Comparison of ENCODE assay signal across 28 cellular contexts in genomic region chr10:70699063-70699658, GRCh38. TPM values are rescaled to one million over a fixed set of nuclear protein-coding genes. Genes with fewer than 3 reads are reported as not detected.
"Had no signal": no experiment of that assay in that cellular context is flagged by ENCODE, and none has a peak within 500 bp of the region (broad histone marks: within the 10 kb centered on the region; RNA-seq: fewer than 3 reads in every experiment).

No MANE protein-coding gene starts in this region.

- H3K27ac Mint-ChIP-seq: activated B cell treated with CpG ODN at 0.5 μM for 24 hours; activated CD8-positive, alpha-beta T cell treated with anti-CD3 and anti-CD28 coated beads for 36 hours; activated naive CD4-positive, alpha-beta T cell treated with anti-CD3 and anti-CD28 coated beads, Interleukin-2, amount 10 ng/mL, durations not matched to agents 7 days and 5 days; activated naive CD4-positive, alpha-beta T cell treated with anti-CD3 and anti-CD28 coated beads, Interleukin-2, amount 50 U/mL, for 72 hours; activated naive CD8-positive, alpha-beta T cell treated with anti-CD3 and anti-CD28 coated beads, Interleukin-2, amount 10 ng/mL, durations not matched to agents 7 days and 5 days; activated T-helper 2 cell treated with anti-CD3 and anti-CD28 coated beads, Interferon-gamma antibody, Interleukin-2, Interleukin-4, amounts not matched to agents 10 μg/mL and 5 μg/mL and 100 μg/mL, durations not matched to agents 14 hours and 24 hours and 36 hours; T-cell; T-helper 1 cell treated with Interleukin-12 subunit alpha and Interleukin-12 subunit beta and Interleukin-4 antibody, amounts not matched to agents 30 μg/mL and 1 μg/mL, for 36 hours had no signal

- H3K9me3 Mint-ChIP-seq: activated B cell treated with CpG ODN at 0.5 μM for 24 hours; activated CD8-positive, alpha-beta T cell treated with anti-CD3 and anti-CD28 coated beads for 36 hours; activated naive CD4-positive, alpha-beta T cell treated with anti-CD3 and anti-CD28 coated beads, Interleukin-2, amount 10 ng/mL, durations not matched to agents 7 days and 5 days; activated naive CD4-positive, alpha-beta T cell treated with anti-CD3 and anti-CD28 coated beads, Interleukin-2, amount 50 U/mL, for 72 hours; activated naive CD8-positive, alpha-beta T cell treated with anti-CD3 and anti-CD28 coated beads, Interleukin-2, amount 10 ng/mL, durations not matched to agents 7 days and 5 days; activated T-cell treated with anti-CD3 and anti-CD28 coated beads, Interleukin-2, amount 50 U/mL, for 4 hours; activated T-helper 2 cell treated with anti-CD3 and anti-CD28 coated beads, Interferon-gamma antibody, Interleukin-2, Interleukin-4, amounts not matched to agents 10 μg/mL and 5 μg/mL and 100 μg/mL, durations not matched to agents 14 hours and 24 hours and 36 hours; effector memory CD8-positive, alpha-beta T cell; T-cell; T-helper 1 cell treated with Interleukin-12 subunit alpha and Interleukin-12 subunit beta and Interleukin-4 antibody, amounts not matched to agents 30 μg/mL and 1 μg/mL, for 36 hours had no signal

- H3K27ac ChIP-seq: esophagus squamous epithelium, gastroesophageal sphincter, WERI-Rb-1 had no signal

- H3K4me1 ChIP-seq: gastroesophageal sphincter had no signal

- H3K27me3 Mint-ChIP-seq: activated B cell treated with CpG ODN at 0.5 μM for 24 hours; activated CD8-positive, alpha-beta T cell treated with anti-CD3 and anti-CD28 coated beads for 36 hours; activated naive CD4-positive, alpha-beta T cell treated with anti-CD3 and anti-CD28 coated beads, Interleukin-2, amount 10 ng/mL, durations not matched to agents 7 days and 5 days; activated naive CD8-positive, alpha-beta T cell treated with anti-CD3 and anti-CD28 coated beads, Interleukin-2, amount 10 ng/mL, durations not matched to agents 7 days and 5 days; effector memory CD8-positive, alpha-beta T cell; T-cell had no signal

- H3K9me3 ChIP-seq: esophagus squamous epithelium, gastroesophageal sphincter had no signal

- H3K36me3 Mint-ChIP-seq: activated naive CD4-positive, alpha-beta T cell treated with anti-CD3 and anti-CD28 coated beads, Interleukin-2, amount 10 ng/mL, durations not matched to agents 7 days and 5 days; activated naive CD4-positive, alpha-beta T cell treated with anti-CD3 and anti-CD28 coated beads, Interleukin-2, amount 50 U/mL, for 72 hours; activated naive CD8-positive, alpha-beta T cell treated with anti-CD3 and anti-CD28 coated beads, Interleukin-2, amount 10 ng/mL, durations not matched to agents 7 days and 5 days; T-cell had no signal

- ATAC-seq: activated CD4-positive, CD25-positive, alpha-beta regulatory T cell treated with anti-CD3 and anti-CD28 coated beads, Interleukin-2, amount 50 U/mL, for 24 hours; activated CD8-positive, alpha-beta T cell treated with anti-CD3 and anti-CD28 coated beads for 36 hours; activated naive CD4-positive, alpha-beta T cell treated with anti-CD3 and anti-CD28 coated beads, Interleukin-2, amount 50 U/mL, for 72 hours; activated T-cell treated with anti-CD3 and anti-CD28 coated beads, Interleukin-2, amount 50 U/mL, for 4 hours; effector memory CD8-positive, alpha-beta T cell; gastroesophageal sphincter; T-cell had no signal

- DNase-seq: activated B cell treated with CpG ODN at 0.5 μM for 24 hours; activated CD4-positive, alpha-beta T cell treated with anti-CD3 and anti-CD28 coated beads for 48 hours; activated CD4-positive, alpha-beta T cell treated with anti-CD3 and anti-CD28 coated beads, Interleukin-2, amount 50 U/mL, for 1 hour; activated CD4-positive, alpha-beta T cell treated with anti-CD3 and anti-CD28 coated beads, Interleukin-2, amount 50 U/mL, for 48 hours; activated CD8-positive, alpha-beta memory T cell treated with anti-CD3 and anti-CD28 coated beads for 24 hours; activated CD8-positive, alpha-beta T cell treated with anti-CD3 and anti-CD28 coated beads for 36 hours; activated effector memory CD4-positive, alpha-beta T cell treated with anti-CD3 and anti-CD28 coated beads, Interleukin-2, amount 50 U/mL, for 16 hours; activated naive CD4-positive, alpha-beta T cell treated with anti-CD3 and anti-CD28 coated beads, Interleukin-2, amount 10 ng/mL, durations not matched to agents 7 days and 5 days; activated naive CD8-positive, alpha-beta T cell treated with anti-CD3 and anti-CD28 coated beads, Interleukin-2, amount 10 ng/mL, durations not matched to agents 7 days and 5 days; activated T-cell treated with anti-CD3 and anti-CD28 coated beads, Interleukin-2, amount 50 U/mL, for 4 hours; cortex of kidney; dermis blood vessel endothelial cell; effector CD4-positive, alpha-beta T cell; effector memory CD8-positive, alpha-beta T cell; erythroblast; esophagus squamous epithelium; foreskin melanocyte; head of caudate nucleus; SW 1271; T-cell; T-helper 9 cell had no signal

- H3K4me1 Mint-ChIP-seq: activated B cell treated with CpG ODN at 0.5 μM for 24 hours; activated naive CD4-positive, alpha-beta T cell treated with anti-CD3 and anti-CD28 coated beads, Interleukin-2, amount 10 ng/mL, durations not matched to agents 7 days and 5 days; activated naive CD8-positive, alpha-beta T cell treated with anti-CD3 and anti-CD28 coated beads, Interleukin-2, amount 10 ng/mL, durations not matched to agents 7 days and 5 days; T-cell had no signal

- H3K36me3 ChIP-seq: esophagus squamous epithelium, gastroesophageal sphincter, WERI-Rb-1 had no signal

- H3K4me3 ChIP-seq: esophagus squamous epithelium, gastroesophageal sphincter had no signal

- H3K4me3 Mint-ChIP-seq: activated B cell treated with CpG ODN at 0.5 μM for 24 hours; activated CD8-positive, alpha-beta T cell treated with anti-CD3 and anti-CD28 coated beads for 36 hours; activated naive CD4-positive, alpha-beta T cell treated with anti-CD3 and anti-CD28 coated beads, Interleukin-2, amount 10 ng/mL, durations not matched to agents 7 days and 5 days; activated naive CD8-positive, alpha-beta T cell treated with anti-CD3 and anti-CD28 coated beads, Interleukin-2, amount 10 ng/mL, durations not matched to agents 7 days and 5 days; activated T-cell treated with anti-CD3 and anti-CD28 coated beads, Interleukin-2, amount 50 U/mL, for 4 hours; effector memory CD8-positive, alpha-beta T cell; T-cell; T-helper 1 cell treated with Interleukin-12 subunit alpha and Interleukin-12 subunit beta and Interleukin-4 antibody, amounts not matched to agents 30 μg/mL and 1 μg/mL, for 36 hours had no signal

- H3K27me3 ChIP-seq: esophagus squamous epithelium, gastroesophageal sphincter had no signal

RNA-seq across cellular contexts. Expression of gene ADAMTS14, which starts 26.9 kb away (rescaled TPM):
- total RNA-seq: activated naive CD8-positive, alpha-beta T cell treated with anti-CD3 and anti-CD28 coated beads, Interleukin-2, amount 10 ng/mL, durations not matched to agents 7 days and 5 days; T-helper 2 cell treated with Interferon-gamma antibody and Interleukin-4, amounts not matched to agents 100 ng/mL and 5 ng/mL, for 36 hours had no signal
